In genomic region chr3:123278446-123278845, GRCh38 we compare ENCODE assay signal across 18 cellular contexts.
DNase-seq lines count a peak whose midpoint lies in the region; ATAC-seq, FAIRE-seq and TF ChIP-seq lines count a peak whose summit lies in the region.
"Had no signal": no experiment of that assay in that cellular context is flagged by ENCODE, and none has a peak within 500 bp of the region (broad histone marks: within the 10 kb centered on the region; RNA-seq: fewer than 3 reads in every experiment).

No MANE protein-coding gene starts in this region.

- no peaks in the 10 kb centered on the region for H3K36me3 ChIP-seq in bronchial epithelial cell (ENCODE audit: control insufficient read depth, insufficient read depth, low read length)
- no peaks in the 10 kb centered on the region for H3K36me3 ChIP-seq in vagina

- H3K4me3 ChIP-seq in bronchial epithelial cell (ENCODE audit: low read depth, low read length) (no peak overlapping the region), vagina (no peak overlapping the region)
- H3K4me3 ChIP-seq: BLaER1, GM12878 had no signal

- intact Hi-C loops in left ventricle myocardium superior (cut with micrococcal nuclease) (no loop called here), left cardiac atrium (cut with DNase I) (no loop called here), vagina (cut with DNase I) (no loop called here)

- no peaks in the 10 kb centered on the region for H3K9me3 ChIP-seq in vagina
- H3K9me3 ChIP-seq: BLaER1, Caco-2 had no signal

- peaks cover 4% of the 10 kb centered on the region for H3K4me1 ChIP-seq in vagina
- H3K4me1 ChIP-seq: BLaER1, Caco-2 had no signal

- H3K27me3 ChIP-seq in bronchial epithelial cell (ENCODE audit: control insufficient read depth, insufficient read depth, low read length) (no peaks in the 10 kb centered on the region), vagina (no peaks in the 10 kb centered on the region)
- H3K27me3 ChIP-seq: BLaER1 had no signal

- FAIRE-seq in bronchial epithelial cell (lab: Jason Lieb, UNC) = peak; percentile 55
- FAIRE-seq: GM12878, GM18507 had no signal

- no peak for DNase-seq in left ventricle myocardium superior
- DNase-seq in left cardiac atrium = no peak
- DNase-seq in bronchial epithelial cell (ENCODE audit: low read depth) = no peak
- DNase-seq in iPS-NIHi7 (ENCODE audit: extremely low spot score) = peak; percentile 8
- peak; percentile 78 to 89 for DNase-seq in vagina (ENCODE audit: extremely low spot score in 2 of 2)
- no peak for DNase-seq in amniotic stem cell (lab: John Stamatoyannopoulos, UW)
- no peak for DNase-seq in cerebellar nuclear complex (lab: John Stamatoyannopoulos, UW)
- DNase-seq: 8988T; AML-193; Caco-2; CD8-positive, alpha-beta memory T cell; DMS53; GF-D8; GOT3 had no signal

- H3K27ac ChIP-seq in vagina = no peak overlapping the region
- H3K27ac ChIP-seq: BLaER1 had no signal

- no peak for TF ChIP-seq POLR2A in vagina (IDR thresholded peaks at IDR 0.05)

- TF ChIP-seq CTCF in bronchial epithelial cell (IDR thresholded peaks at IDR 0.05; ENCODE audit: insufficient read depth, low read length, severe bottlenecking) = no peak
- TF ChIP-seq CTCF in vagina (IDR thresholded peaks at IDR 0.05) = no peak

- ATAC-seq in left ventricle myocardium superior (peak; percentile 2), left cardiac atrium (no peak), HG02623 (IDR thresholded peaks at IDR 0.05; ENCODE audit: unreplicated experiment) (no peak)
- ATAC-seq: GM12878 had no signal

Comparison
In these comparisons a context has a peak if more than half of its experiments do, and no peak if none do; other contexts are left out.
1. DNase-seq: peak in iPS-NIHi7 (single experiment) and vagina (2 of 2); none in left ventricle myocardium superior (single experiment), left cardiac atrium (single experiment), bronchial epithelial cell (single experiment), amniotic stem cell (single experiment) and cerebellar nuclear complex (0 of 2).